ENCODE assay signal across 2 cellular contexts in the genomic region with DNA sequence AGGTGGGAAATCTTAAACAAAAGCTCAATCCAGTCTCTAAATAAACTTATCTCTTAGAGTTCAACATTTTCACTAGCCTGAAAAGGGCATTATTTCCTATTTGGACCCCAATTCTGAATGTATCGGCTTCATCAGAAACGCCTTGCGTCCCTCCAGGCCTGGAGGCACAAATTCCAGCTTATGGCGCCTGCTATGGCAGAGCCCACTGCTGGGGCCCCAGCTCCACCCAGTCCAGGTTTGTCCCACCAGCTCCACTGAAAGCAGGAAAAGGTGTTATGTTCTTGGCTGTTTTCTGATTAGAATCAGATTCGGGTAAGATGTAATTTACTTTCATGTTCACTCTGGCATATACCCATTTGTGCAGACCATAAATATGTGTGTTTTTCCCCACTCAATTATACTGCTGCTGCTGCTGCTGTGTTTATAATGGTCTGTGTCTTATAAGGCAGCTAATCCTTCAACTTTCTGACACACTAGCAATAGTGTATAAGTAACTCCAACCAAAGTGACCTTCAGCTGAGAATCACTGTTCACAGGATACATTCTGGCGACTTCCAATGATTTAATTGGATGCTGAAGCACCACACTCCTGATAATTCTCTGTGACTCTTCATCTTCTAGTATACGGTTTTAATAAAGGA.
TF ChIP-seq lines count a peak whose summit lies in the region.

No MANE protein-coding gene starts in this region.

TF ChIP-seq in liver, 16 proteins besides CTCF, POLR2A, EP300 and RAD21:
- TF ChIP-seq FOXA1 (IDR thresholded peaks at IDR 0.05) = no peak

TF ChIP-seq in HepG2, 621 proteins besides CTCF, POLR2A, EP300 and RAD21:
- TF ChIP-seq, protein P1, sequence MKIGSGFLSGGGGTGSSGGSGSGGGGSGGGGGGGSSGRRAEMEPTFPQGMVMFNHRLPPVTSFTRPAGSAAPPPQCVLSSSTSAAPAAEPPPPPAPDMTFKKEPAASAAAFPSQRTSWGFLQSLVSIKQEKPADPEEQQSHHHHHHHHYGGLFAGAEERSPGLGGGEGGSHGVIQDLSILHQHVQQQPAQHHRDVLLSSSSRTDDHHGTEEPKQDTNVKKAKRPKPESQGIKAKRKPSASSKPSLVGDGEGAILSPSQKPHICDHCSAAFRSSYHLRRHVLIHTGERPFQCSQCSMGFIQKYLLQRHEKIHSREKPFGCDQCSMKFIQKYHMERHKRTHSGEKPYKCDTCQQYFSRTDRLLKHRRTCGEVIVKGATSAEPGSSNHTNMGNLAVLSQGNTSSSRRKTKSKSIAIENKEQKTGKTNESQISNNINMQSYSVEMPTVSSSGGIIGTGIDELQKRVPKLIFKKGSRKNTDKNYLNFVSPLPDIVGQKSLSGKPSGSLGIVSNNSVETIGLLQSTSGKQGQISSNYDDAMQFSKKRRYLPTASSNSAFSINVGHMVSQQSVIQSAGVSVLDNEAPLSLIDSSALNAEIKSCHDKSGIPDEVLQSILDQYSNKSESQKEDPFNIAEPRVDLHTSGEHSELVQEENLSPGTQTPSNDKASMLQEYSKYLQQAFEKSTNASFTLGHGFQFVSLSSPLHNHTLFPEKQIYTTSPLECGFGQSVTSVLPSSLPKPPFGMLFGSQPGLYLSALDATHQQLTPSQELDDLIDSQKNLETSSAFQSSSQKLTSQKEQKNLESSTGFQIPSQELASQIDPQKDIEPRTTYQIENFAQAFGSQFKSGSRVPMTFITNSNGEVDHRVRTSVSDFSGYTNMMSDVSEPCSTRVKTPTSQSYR (CRISPR knock-in tag; IDR thresholded peaks at IDR 0.05; ENCODE audit: borderline replicate concordance) = no peak
- TF ChIP-seq JUNB (CRISPR knock-in tag; IDR thresholded peaks at IDR 0.05; ENCODE audit: borderline replicate concordance) (no peak), TCF12 (IDR thresholded peaks at IDR 0.05) (no peak), TCF12 (CRISPR knock-in tag; IDR thresholded peaks at IDR 0.05) (no peak), SIX1 (CRISPR knock-in tag; IDR thresholded peaks at IDR 0.05; ENCODE audit: borderline replicate concordance) (no peak), ZNF20 (CRISPR knock-in tag; IDR thresholded peaks at IDR 0.05) (no peak), ZNF263 (CRISPR knock-in tag; IDR thresholded peaks at IDR 0.05) (no peak), ARHGAP35 (CRISPR knock-in tag; IDR thresholded peaks at IDR 0.05; ENCODE audit: borderline replicate concordance) (no peak), LCORL (IDR thresholded peaks at IDR 0.05) (no peak), LCORL (CRISPR knock-in tag; IDR thresholded peaks at IDR 0.05) (no peak), SP5 (CRISPR knock-in tag; IDR thresholded peaks at IDR 0.05; ENCODE audit: borderline replicate concordance, low read depth) (no peak), REXO4 (CRISPR knock-in tag; IDR thresholded peaks at IDR 0.05; ENCODE audit: borderline replicate concordance) (no peak), SALL2 (CRISPR knock-in tag; IDR thresholded peaks at IDR 0.05) (no peak)
- TF ChIP-seq, protein P2, sequence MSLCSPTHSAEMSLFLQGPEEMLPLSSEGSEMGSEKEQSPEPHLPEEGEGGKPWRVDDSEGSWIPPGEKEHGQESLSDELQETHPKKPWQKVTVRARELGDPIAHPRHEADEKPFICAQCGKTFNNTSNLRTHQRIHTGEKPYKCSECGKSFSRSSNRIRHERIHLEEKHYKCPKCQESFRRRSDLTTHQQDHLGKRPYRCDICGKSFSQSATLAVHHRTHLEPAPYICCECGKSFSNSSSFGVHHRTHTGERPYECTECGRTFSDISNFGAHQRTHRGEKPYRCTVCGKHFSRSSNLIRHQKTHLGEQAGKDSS (CRISPR knock-in tag; IDR thresholded peaks at IDR 0.05; ENCODE audit: borderline replicate concordance, low read depth) = no peak
- TF ChIP-seq, protein P3, sequence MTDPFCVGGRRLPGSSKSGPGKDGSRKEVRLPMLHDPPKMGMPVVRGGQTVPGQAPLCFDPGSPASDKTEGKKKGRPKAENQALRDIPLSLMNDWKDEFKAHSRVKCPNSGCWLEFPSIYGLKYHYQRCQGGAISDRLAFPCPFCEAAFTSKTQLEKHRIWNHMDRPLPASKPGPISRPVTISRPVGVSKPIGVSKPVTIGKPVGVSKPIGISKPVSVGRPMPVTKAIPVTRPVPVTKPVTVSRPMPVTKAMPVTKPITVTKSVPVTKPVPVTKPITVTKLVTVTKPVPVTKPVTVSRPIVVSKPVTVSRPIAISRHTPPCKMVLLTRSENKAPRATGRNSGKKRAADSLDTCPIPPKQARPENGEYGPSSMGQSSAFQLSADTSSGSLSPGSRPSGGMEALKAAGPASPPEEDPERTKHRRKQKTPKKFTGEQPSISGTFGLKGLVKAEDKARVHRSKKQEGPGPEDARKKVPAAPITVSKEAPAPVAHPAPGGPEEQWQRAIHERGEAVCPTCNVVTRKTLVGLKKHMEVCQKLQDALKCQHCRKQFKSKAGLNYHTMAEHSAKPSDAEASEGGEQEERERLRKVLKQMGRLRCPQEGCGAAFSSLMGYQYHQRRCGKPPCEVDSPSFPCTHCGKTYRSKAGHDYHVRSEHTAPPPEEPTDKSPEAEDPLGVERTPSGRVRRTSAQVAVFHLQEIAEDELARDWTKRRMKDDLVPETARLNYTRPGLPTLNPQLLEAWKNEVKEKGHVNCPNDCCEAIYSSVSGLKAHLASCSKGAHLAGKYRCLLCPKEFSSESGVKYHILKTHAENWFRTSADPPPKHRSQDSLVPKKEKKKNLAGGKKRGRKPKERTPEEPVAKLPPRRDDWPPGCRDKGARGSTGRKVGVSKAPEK (CRISPR knock-in tag; IDR thresholded peaks at IDR 0.05; ENCODE audit: borderline replicate concordance) = no peak
- TF ChIP-seq, protein P4, sequence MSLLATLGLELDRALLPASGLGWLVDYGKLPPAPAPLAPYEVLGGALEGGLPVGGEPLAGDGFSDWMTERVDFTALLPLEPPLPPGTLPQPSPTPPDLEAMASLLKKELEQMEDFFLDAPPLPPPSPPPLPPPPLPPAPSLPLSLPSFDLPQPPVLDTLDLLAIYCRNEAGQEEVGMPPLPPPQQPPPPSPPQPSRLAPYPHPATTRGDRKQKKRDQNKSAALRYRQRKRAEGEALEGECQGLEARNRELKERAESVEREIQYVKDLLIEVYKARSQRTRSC (CRISPR knock-in tag; IDR thresholded peaks at IDR 0.05; ENCODE audit: low read depth) = no peak
- TF ChIP-seq, protein P5, sequence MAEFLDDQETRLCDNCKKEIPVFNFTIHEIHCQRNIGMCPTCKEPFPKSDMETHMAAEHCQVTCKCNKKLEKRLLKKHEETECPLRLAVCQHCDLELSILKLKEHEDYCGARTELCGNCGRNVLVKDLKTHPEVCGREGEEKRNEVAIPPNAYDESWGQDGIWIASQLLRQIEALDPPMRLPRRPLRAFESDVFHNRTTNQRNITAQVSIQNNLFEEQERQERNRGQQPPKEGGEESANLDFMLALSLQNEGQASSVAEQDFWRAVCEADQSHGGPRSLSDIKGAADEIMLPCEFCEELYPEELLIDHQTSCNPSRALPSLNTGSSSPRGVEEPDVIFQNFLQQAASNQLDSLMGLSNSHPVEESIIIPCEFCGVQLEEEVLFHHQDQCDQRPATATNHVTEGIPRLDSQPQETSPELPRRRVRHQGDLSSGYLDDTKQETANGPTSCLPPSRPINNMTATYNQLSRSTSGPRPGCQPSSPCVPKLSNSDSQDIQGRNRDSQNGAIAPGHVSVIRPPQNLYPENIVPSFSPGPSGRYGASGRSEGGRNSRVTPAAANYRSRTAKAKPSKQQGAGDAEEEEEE (CRISPR knock-in tag; IDR thresholded peaks at IDR 0.05; ENCODE audit: borderline replicate concordance) = no peak
- TF ChIP-seq, protein P6, sequence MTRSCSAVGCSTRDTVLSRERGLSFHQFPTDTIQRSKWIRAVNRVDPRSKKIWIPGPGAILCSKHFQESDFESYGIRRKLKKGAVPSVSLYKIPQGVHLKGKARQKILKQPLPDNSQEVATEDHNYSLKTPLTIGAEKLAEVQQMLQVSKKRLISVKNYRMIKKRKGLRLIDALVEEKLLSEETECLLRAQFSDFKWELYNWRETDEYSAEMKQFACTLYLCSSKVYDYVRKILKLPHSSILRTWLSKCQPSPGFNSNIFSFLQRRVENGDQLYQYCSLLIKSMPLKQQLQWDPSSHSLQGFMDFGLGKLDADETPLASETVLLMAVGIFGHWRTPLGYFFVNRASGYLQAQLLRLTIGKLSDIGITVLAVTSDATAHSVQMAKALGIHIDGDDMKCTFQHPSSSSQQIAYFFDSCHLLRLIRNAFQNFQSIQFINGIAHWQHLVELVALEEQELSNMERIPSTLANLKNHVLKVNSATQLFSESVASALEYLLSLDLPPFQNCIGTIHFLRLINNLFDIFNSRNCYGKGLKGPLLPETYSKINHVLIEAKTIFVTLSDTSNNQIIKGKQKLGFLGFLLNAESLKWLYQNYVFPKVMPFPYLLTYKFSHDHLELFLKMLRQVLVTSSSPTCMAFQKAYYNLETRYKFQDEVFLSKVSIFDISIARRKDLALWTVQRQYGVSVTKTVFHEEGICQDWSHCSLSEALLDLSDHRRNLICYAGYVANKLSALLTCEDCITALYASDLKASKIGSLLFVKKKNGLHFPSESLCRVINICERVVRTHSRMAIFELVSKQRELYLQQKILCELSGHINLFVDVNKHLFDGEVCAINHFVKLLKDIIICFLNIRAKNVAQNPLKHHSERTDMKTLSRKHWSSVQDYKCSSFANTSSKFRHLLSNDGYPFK (CRISPR knock-in tag; IDR thresholded peaks at IDR 0.05; ENCODE audit: borderline replicate concordance) = no peak
